ENCODE assay signal across 8 cellular contexts in the genomic region with DNA sequence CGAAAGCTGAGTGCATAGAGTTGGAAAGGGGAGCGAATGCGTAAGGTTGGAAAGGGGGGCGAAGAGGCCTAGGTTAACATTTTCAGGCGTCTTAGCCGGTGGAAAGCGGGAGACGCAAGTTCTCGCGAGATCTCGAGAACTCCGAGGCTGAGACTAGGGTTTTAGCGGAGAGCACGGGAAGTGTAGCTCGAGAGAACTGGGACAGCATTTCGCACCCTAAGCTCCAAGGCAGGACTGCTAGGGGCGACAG. TPM values are rescaled to one million over a fixed set of nuclear protein-coding genes. Genes with fewer than 3 reads are reported as not detected.
A peak's percentile ranks its signal among the peaks of the same experiment; 100 is the strongest.
DNase-seq lines count a peak whose midpoint lies in the region; ATAC-seq and TF ChIP-seq lines count a peak whose summit lies in the region.

No MANE protein-coding gene starts in this region.

- 0% methylated on average over 12 to 16 of the region's 17 CpGs for WGBS in mesodermal cell (ENCODE audit: insufficient coverage in 2 of 2), 2 experiments
- WGBS in transverse colon (ENCODE audit: low coverage in 1 of 2), 2 donors: 0 to 6% methylated on average over 7 to 17 of the region's 17 CpGs

- H3K27ac ChIP-seq in effector memory CD4-positive, alpha-beta T cell (ENCODE audit: insufficient read depth, low read length, poor library complexity, severe bottlenecking): peak overlapping the region; percentile 99
- H3K27ac ChIP-seq in mesodermal cell (ENCODE audit: low read depth, low read length, severe bottlenecking): peak overlapping the region; percentile 100
- peak overlapping the region; percentile 99 to 100 (median 100) for H3K27ac ChIP-seq in transverse colon

- no peaks in the 10 kb centered on the region for H3K9me3 ChIP-seq in effector memory CD4-positive, alpha-beta T cell (ENCODE audit: control insufficient read depth, low read length)
- no peaks in the 10 kb centered on the region for H3K9me3 ChIP-seq in mesodermal cell (ENCODE audit: control insufficient read depth, low read length)
- H3K9me3 ChIP-seq in transverse colon: no peaks in the 10 kb centered on the region

- peak overlapping the region; percentile 98 for H3K27ac Mint-ChIP-seq in T-helper 1 cell treated with Interleukin-12 subunit alpha and Interleukin-12 subunit beta and Interleukin-4 antibody, amounts not matched to agents 30 μg/mL and 1 μg/mL, for 36 hours

- H3K4me3 ChIP-seq in effector memory CD4-positive, alpha-beta T cell (ENCODE audit: insufficient read depth, low read depth, low read length, poor library complexity, severe bottlenecking): peak overlapping the region; percentile 99
- H3K4me3 ChIP-seq in mesodermal cell (ENCODE audit: extremely low read depth, insufficient read depth, low read length, poor library complexity, severe bottlenecking) (peak overlapping the region; percentile 60), transverse colon (peak overlapping the region; percentile 85 to 98 (median 92))

- in situ Hi-C loops in transverse colon (cut with MboI; ENCODE audit: low pct_ligation_motif_present in 1 of 4, low pct_unique_long_range_greater_than_20kb in 1 of 4, low sequenced_read_pairs in 3 of 4): no loop called here

- H3K27me3 Mint-ChIP-seq in T-helper 1 cell treated with Interleukin-12 subunit alpha and Interleukin-12 subunit beta and Interleukin-4 antibody, amounts not matched to agents 30 μg/mL and 1 μg/mL, for 36 hours (ENCODE audit: low read depth): no peaks in the 10 kb centered on the region

- DNase-seq in stimulated activated CD8-positive, alpha-beta memory T cell treated with anti-CD3 and anti-CD28 coated beads, Interleukin-2, amount 100 ng/mL, for 48 hours (ENCODE audit: low read depth in 2 of 2): peak; percentile 48 to 63
- no peak for DNase-seq in stimulated activated CD8-positive, alpha-beta memory T cell treated with anti-CD3 and anti-CD28 coated beads, Interleukin-4, amount 100 ng/mL, for 48 hours
- DNase-seq in NCI-H1436 treated with DMSO at 0.1 percent for 48 hours (lab: John Stamatoyannopoulos, UW) (peak; percentile 62), transverse colon (no peak)
- DNase-seq in effector memory CD4-positive, alpha-beta T cell: peak in 1 of 3 donors; percentile 64

- TF ChIP-seq CTCF in transverse colon (IDR thresholded peaks at IDR 0.05): no peak

- intact Hi-C loops in transverse colon (cut with DNase I; ENCODE audit: low total_unique reads): loop anchor here (5.0 to 10.0 kb wide), 2 partner anchors 59 to 246 kb away; a partner anchor contains a TSS

- peak; percentile 34 for ATAC-seq in HG02840 (IDR thresholded peaks at IDR 0.05; ENCODE audit: low FRiP score, unreplicated experiment)

- peaks cover 23% of the 10 kb centered on the region for H3K4me1 ChIP-seq in effector memory CD4-positive, alpha-beta T cell (ENCODE audit: control insufficient read depth, insufficient read depth, low read length, poor library complexity, severe bottlenecking)
- H3K4me1 ChIP-seq in mesodermal cell (ENCODE audit: control insufficient read depth, insufficient read depth, low read length, poor library complexity, severe bottlenecking) (peaks cover 5% of the 10 kb centered on the region), transverse colon (peaks cover 0 to 20% (median 11%) of the 10 kb centered on the region in 4 donors)

- H3K9me3 Mint-ChIP-seq in T-helper 1 cell treated with Interleukin-12 subunit alpha and Interleukin-12 subunit beta and Interleukin-4 antibody, amounts not matched to agents 30 μg/mL and 1 μg/mL, for 36 hours: no peaks in the 10 kb centered on the region

- H3K4me3 Mint-ChIP-seq in T-helper 1 cell treated with Interleukin-12 subunit alpha and Interleukin-12 subunit beta and Interleukin-4 antibody, amounts not matched to agents 30 μg/mL and 1 μg/mL, for 36 hours: peak overlapping the region; percentile 96

- peaks cover 13% of the 10 kb centered on the region for H3K36me3 ChIP-seq in effector memory CD4-positive, alpha-beta T cell (ENCODE audit: control insufficient read depth, insufficient read depth, low read length)
- H3K36me3 ChIP-seq in mesodermal cell (ENCODE audit: control insufficient read depth, insufficient read depth, low read length): peaks cover 20% of the 10 kb centered on the region
- no peaks in the 10 kb centered on the region for H3K36me3 ChIP-seq in transverse colon

- no peaks in the 10 kb centered on the region for H3K27me3 ChIP-seq in effector memory CD4-positive, alpha-beta T cell (replicated peaks; ENCODE audit: control insufficient read depth, insufficient read depth, low read length, poor library complexity, severe bottlenecking)
- no peaks in the 10 kb centered on the region for H3K27me3 ChIP-seq in transverse colon

- TF ChIP-seq EP300 in transverse colon (IDR thresholded peaks at IDR 0.05; ENCODE audit: low read depth): no peak

- TF ChIP-seq POLR2A in transverse colon (IDR thresholded peaks at IDR 0.05): no peak

- H3K4me1 Mint-ChIP-seq in T-helper 1 cell treated with Interleukin-12 subunit alpha and Interleukin-12 subunit beta and Interleukin-4 antibody, amounts not matched to agents 30 μg/mL and 1 μg/mL, for 36 hours (ENCODE audit: low read depth): peaks cover 32% of the 10 kb centered on the region

- H3K36me3 Mint-ChIP-seq in T-helper 1 cell treated with Interleukin-12 subunit alpha and Interleukin-12 subunit beta and Interleukin-4 antibody, amounts not matched to agents 30 μg/mL and 1 μg/mL, for 36 hours (ENCODE audit: low read depth): peaks cover 37% of the 10 kb centered on the region

RNA-seq across cellular contexts. Expression of a gene that starts 0.3 kb away (rescaled TPM):
- 110 TPM for polyA plus RNA-seq in mesodermal cell (2013, experiment 1 of 2)
- 114 TPM for polyA plus RNA-seq in mesodermal cell (2013, experiment 2 of 2)
- total RNA-seq in transverse colon: 100 to 1,000 TPM; 133 to 242 (median 165) TPM

Comparison
In these comparisons a context has a peak if more than half of its experiments do, and no peak if none do; other contexts are left out.
1. DNase-seq: peak in stimulated activated CD8-positive, alpha-beta memory T cell treated with anti-CD3 and anti-CD28 coated beads, Interleukin-2, amount 100 ng/mL, for 48 hours (2 of 2) and NCI-H1436 treated with DMSO at 0.1 percent for 48 hours (single experiment); none in stimulated activated CD8-positive, alpha-beta memory T cell treated with anti-CD3 and anti-CD28 coated beads, Interleukin-4, amount 100 ng/mL, for 48 hours (single experiment) and transverse colon (single experiment).
2. Peak in every context shown above with its lines, with median percentiles within 50 percentile points of each other: H3K27ac ChIP-seq and H3K4me3 ChIP-seq.